Comparison of ENCODE assay signal across 24 cellular contexts in genomic region chr3:151924753-151925152, GRCh38. TPM values are rescaled to one million over a fixed set of nuclear protein-coding genes. Genes with fewer than 3 reads are reported as not detected.
A peak's percentile ranks its signal among the peaks of the same experiment; 100 is the strongest.
DNase-seq lines count a peak whose midpoint lies in the region; ATAC-seq and TF ChIP-seq lines count a peak whose summit lies in the region.
"Had no signal": no experiment of that assay in that cellular context is flagged by ENCODE, and none has a peak within 500 bp of the region (broad histone marks: within the 10 kb centered on the region; RNA-seq: fewer than 3 reads in every experiment).

No MANE protein-coding gene starts in this region.

- H3K4me3 ChIP-seq in SK-N-SH (ENCODE audit: low read depth in 2 of 2, low read length in 1 of 2): peak overlapping the region; percentile 51 to 57; a peak in 3 of 4 replicates
- H3K4me3 ChIP-seq: BLaER1 treated with 17β-estradiol and CSF1 and Interleukin-3, amounts not matched to agents 10 nM and 100 nM; SJSA1 had no signal

- no peak for DNase-seq in SK-N-SH
- DNase-seq in endothelial cell (ENCODE audit: low spot score): no peak
- no peak for DNase-seq in osteocyte (ENCODE audit: extremely low spot score, unreplicated experiment)
- no peak for DNase-seq in medulla oblongata (ENCODE audit: extremely low spot score)
- DNase-seq: Karpas-422, NCI-H1417, NCI-H1694 treated with DMSO at 0.1 percent for 48 hours, NCI-H2081 treated with DMSO at 0.1 percent for 48 hours, NCI-H2171 treated with DMSO at 0.1 percent for 48 hours, NCI-H446, NCI-H526 had no signal

- no peaks in the 10 kb centered on the region for H4K20me1 ChIP-seq in SK-N-SH (ENCODE audit: insufficient read depth)
- H4K20me1 ChIP-seq: BLaER1 treated with 17β-estradiol and CSF1 and Interleukin-3, amounts not matched to agents 10 nM and 100 nM had no signal

- peaks cover 72% of the 10 kb centered on the region for H3K79me2 ChIP-seq in SK-N-SH (ENCODE audit: insufficient read depth)

- WGBS in SK-N-SH (ENCODE audit: low lambda C conversion rate): 43% methylated on average over 3 of the region's 3 CpGs

- H3K9ac ChIP-seq in SK-N-SH: peak overlapping the region; percentile 84
- H3K9ac ChIP-seq: BLaER1 treated with 17β-estradiol and CSF1 and Interleukin-3, amounts not matched to agents 10 nM and 100 nM had no signal

- H3F3A ChIP-seq in SK-N-SH (replicated peaks; ENCODE audit: insufficient read depth): peaks cover 37% of the 10 kb centered on the region

- POLR2A ChIA-PET in SK-N-SH (lab: Yijun Ruan, JAX): no interaction called here

- H3K36me3 ChIP-seq in SK-N-SH (replicated peaks in 1 of 2; ENCODE audit: control insufficient read depth in 1 of 2, insufficient read depth in 2 of 2, low read length in 1 of 2): peaks cover 0 to 5% of the 10 kb centered on the region in 2 experiments
- H3K36me3 ChIP-seq: BLaER1 treated with 17β-estradiol and CSF1 and Interleukin-3, amounts not matched to agents 10 nM and 100 nM; SJSA1 had no signal

- H3K36me3 Mint-ChIP-seq in endothelial cell (ENCODE audit: low read depth, unreplicated experiment) (no peaks in the 10 kb centered on the region), osteocyte (ENCODE audit: unreplicated experiment) (no peaks in the 10 kb centered on the region)
- H3K36me3 Mint-ChIP-seq: CD4-positive, alpha-beta memory T cell had no signal

- H2AFZ ChIP-seq in SK-N-SH (ENCODE audit: low read depth): 0 out of 2 replicates have a peak overlapping the region, but pooled peaks have one; percentile 5

- TF ChIP-seq EP300 in SK-N-SH (IDR thresholded peaks at IDR 0.05; ENCODE audit: borderline replicate concordance in 1 of 2, low read depth in 1 of 2, low read length in 1 of 2): no peak

- CTCF ChIA-PET in SK-N-SH (lab: Yijun Ruan, JAX): interaction anchor here (0.6 kb wide), 1 partner anchor 32 kb away, joined by 3 read pairs; no protein-coding TSS in a partner anchor

- no peaks in the 10 kb centered on the region for H3K9me2 ChIP-seq in SK-N-SH

- H3K4me1 ChIP-seq in SK-N-SH (ENCODE audit: control insufficient read depth in 1 of 2, insufficient read depth in 2 of 2, low read depth in 1 of 2, low read length in 1 of 2): peaks cover 2 to 26% of the 10 kb centered on the region in 2 experiments; a peak in 3 of 4 replicates
- H3K4me1 ChIP-seq: BLaER1 treated with 17β-estradiol and CSF1 and Interleukin-3, amounts not matched to agents 10 nM and 100 nM had no signal

- peaks cover 2% of the 10 kb centered on the region for H3K27me3 Mint-ChIP-seq in endothelial cell (ENCODE audit: unreplicated experiment)
- H3K27me3 Mint-ChIP-seq in osteocyte (ENCODE audit: unreplicated experiment): no peaks in the 10 kb centered on the region

- H3K4me3 Mint-ChIP-seq in endothelial cell (ENCODE audit: unreplicated experiment): no peak overlapping the region
- H3K4me3 Mint-ChIP-seq in osteocyte (ENCODE audit: unreplicated experiment): no peak overlapping the region
- H3K4me3 Mint-ChIP-seq: CD4-positive, alpha-beta memory T cell had no signal

- H3K9me3 ChIP-seq in SK-N-SH: no peaks in the 10 kb centered on the region
- H3K9me3 ChIP-seq: SJSA1 had no signal

- peak overlapping the region; percentile 88 to 96 for H3K27ac ChIP-seq in SK-N-SH (ENCODE audit: low read depth in 2 of 2, low read length in 1 of 2)
- H3K27ac ChIP-seq: 22Rv1; BLaER1 treated with 17β-estradiol and CSF1 and Interleukin-3, amounts not matched to agents 10 nM and 100 nM had no signal

- ATAC-seq in SK-N-SH treated with all-trans-retinoic acid at 6 μM for 48 hours (no peak), HG02623 (IDR thresholded peaks at IDR 0.05; ENCODE audit: unreplicated experiment) (no peak), GM21381 (IDR thresholded peaks at IDR 0.05; ENCODE audit: unreplicated experiment) (no peak), GM19455 (IDR thresholded peaks at IDR 0.05; ENCODE audit: unreplicated experiment) (no peak)
- ATAC-seq: HCT116, Right ventricle myocardium inferior had no signal

- no peaks in the 10 kb centered on the region for H3K9me3 Mint-ChIP-seq in endothelial cell (ENCODE audit: unreplicated experiment)
- H3K9me3 Mint-ChIP-seq in osteocyte (ENCODE audit: unreplicated experiment): peaks cover 3% of the 10 kb centered on the region
- H3K9me3 Mint-ChIP-seq: CD4-positive, alpha-beta memory T cell had no signal

- peak overlapping the region; percentile 20 for H3K27ac Mint-ChIP-seq in endothelial cell (ENCODE audit: unreplicated experiment)
- H3K27ac Mint-ChIP-seq in osteocyte (ENCODE audit: unreplicated experiment): peak overlapping the region; percentile 55
- H3K27ac Mint-ChIP-seq: CD4-positive, alpha-beta memory T cell had no signal

- no peak for TF ChIP-seq RAD21 in SK-N-SH (IDR thresholded peaks at IDR 0.05; ENCODE audit: low read length)

- H3K27me3 ChIP-seq in SK-N-SH (ENCODE audit: insufficient read depth): no peaks in the 10 kb centered on the region
- H3K27me3 ChIP-seq: BLaER1 treated with 17β-estradiol and CSF1 and Interleukin-3, amounts not matched to agents 10 nM and 100 nM; SJSA1 had no signal

- no peak for TF ChIP-seq CTCF in SK-N-SH (IDR thresholded peaks at IDR 0.05)
- no peak for TF ChIP-seq CTCF in endothelial cell (IDR thresholded peaks at IDR 0.05; ENCODE audit: unreplicated experiment)
- TF ChIP-seq CTCF in osteocyte (IDR thresholded peaks at IDR 0.05): no peak

- H3K4me2 ChIP-seq in SK-N-SH: peak overlapping the region; percentile 74
- H3K4me2 ChIP-seq: BLaER1 treated with 17β-estradiol and CSF1 and Interleukin-3, amounts not matched to agents 10 nM and 100 nM had no signal

- no peaks in the 10 kb centered on the region for H3K4me1 Mint-ChIP-seq in endothelial cell (ENCODE audit: unreplicated experiment)
- H3K4me1 Mint-ChIP-seq in osteocyte (ENCODE audit: unreplicated experiment): peaks cover 44% of the 10 kb centered on the region
- H3K4me1 Mint-ChIP-seq: CD4-positive, alpha-beta memory T cell had no signal

TF ChIP-seq in SK-N-SH, 30 proteins besides CTCF, POLR2A, EP300 and RAD21 (continues in another document):
- TF ChIP-seq GABPA (IDR thresholded peaks at IDR 0.05; ENCODE audit: low read depth) (no peak), CHD2 (IDR thresholded peaks at IDR 0.05; ENCODE audit: low read length, partially characterized antibody) (no peak), NRF1 (IDR thresholded peaks at IDR 0.05; ENCODE audit: low read depth, low read length) (no peak), YY1 (IDR thresholded peaks at IDR 0.05; ENCODE audit: low read depth) (no peak), PBX3 (IDR thresholded peaks at IDR 0.05) (no peak), RCOR1 (IDR thresholded peaks at IDR 0.05; ENCODE audit: low read length) (no peak), MAX (IDR thresholded peaks at IDR 0.05; ENCODE audit: low read depth) (no peak), TAF1 (IDR thresholded peaks at IDR 0.05; ENCODE audit: borderline replicate concordance, low read depth, low read length) (no peak), TEAD4 (IDR thresholded peaks at IDR 0.05; ENCODE audit: borderline replicate concordance, insufficient read depth) (no peak)

TF ChIP-seq in SK-N-SH treated with all-trans-retinoic acid at 6 μM for 48 hours, 23 proteins besides CTCF, POLR2A, EP300 and RAD21 (continues in another document):
- no peak for TF ChIP-seq ZFP30 (CRISPR knock-in tag; IDR thresholded peaks at IDR 0.05)
- no peak for TF ChIP-seq CSDC2 (CRISPR knock-in tag; IDR thresholded peaks at IDR 0.05)
- TF ChIP-seq SNAI2 (CRISPR knock-in tag; IDR thresholded peaks at IDR 0.05): no peak
- no peak for TF ChIP-seq BACH2 (CRISPR knock-in tag; IDR thresholded peaks at IDR 0.05; ENCODE audit: borderline replicate concordance)
- no peak for TF ChIP-seq RARB (CRISPR knock-in tag; IDR thresholded peaks at IDR 0.05)
- TF ChIP-seq ESRRG (CRISPR knock-in tag; IDR thresholded peaks at IDR 0.05): no peak
- TF ChIP-seq ZNF565 (CRISPR knock-in tag; conservative IDR thresholded peaks at IDR 0.05; ENCODE audit: low read depth): no peak
- no peak for TF ChIP-seq TOX (CRISPR knock-in tag; IDR thresholded peaks at IDR 0.05; ENCODE audit: borderline replicate concordance)
- TF ChIP-seq ZNF70 (CRISPR knock-in tag; IDR thresholded peaks at IDR 0.05): no peak
- no peak for TF ChIP-seq ZFP3 (CRISPR knock-in tag; IDR thresholded peaks at IDR 0.05)
- TF ChIP-seq OSR1 (CRISPR knock-in tag; IDR thresholded peaks at IDR 0.05): no peak
- no peak for TF ChIP-seq POU6F1 (CRISPR knock-in tag; IDR thresholded peaks at IDR 0.05; ENCODE audit: borderline replicate concordance, low read depth)
- TF ChIP-seq PPARA (CRISPR knock-in tag; IDR thresholded peaks at IDR 0.05; ENCODE audit: borderline replicate concordance): no peak
- TF ChIP-seq CSRNP3 (CRISPR knock-in tag; IDR thresholded peaks at IDR 0.05): no peak

RNA-seq across cellular contexts. Expression of gene SUCNR1, which starts 51.3 kb away (rescaled TPM):
- polyA plus RNA-seq in SK-N-SH (2012; rRNA removed): 1.5 and 2.9 TPM in 2 replicates
- polyA plus RNA-seq in SK-N-SH (2012; cell fraction: cytosol; rRNA removed): 3.5 and 4.6 TPM in 2 replicates
- 1.1 and 3.5 TPM in 2 replicates for polyA plus RNA-seq in SK-N-SH (2012; cell fraction: nucleus; rRNA removed)
- 0.05 TPM for total RNA-seq in endothelial cell (ENCODE audit: unreplicated experiment)
- total RNA-seq in osteocyte: not detected in 2 replicates
- total RNA-seq: H1, MCF 10A, OCI-LY7 had no signal
- polyA plus RNA-seq: CD4-positive, alpha-beta memory T cell; H1 had no signal
